8 cellular contexts compared by ENCODE assay signal in genomic region chrX:49309401-49309981, GRCh38. TPM values are rescaled to one million over a fixed set of nuclear protein-coding genes. Genes with fewer than 3 reads are reported as not detected.
DNase-seq lines count a peak whose midpoint lies in the region; ATAC-seq and TF ChIP-seq lines count a peak whose summit lies in the region.

No MANE protein-coding gene starts in this region.

- H3K9me3 ChIP-seq in ovary: no peaks in the 10 kb centered on the region

- H3K36me3 ChIP-seq in ovary: no peaks in the 10 kb centered on the region

- peak overlapping the region; percentile 48 to 75 for H3K27ac ChIP-seq in ovary

- peak; percentile 59 for ATAC-seq in SK-N-SH treated with all-trans-retinoic acid at 6 μM for 48 hours
- ATAC-seq in GM19324 (IDR thresholded peaks at IDR 0.05; ENCODE audit: low FRiP score, unreplicated experiment): no peak
- ATAC-seq in HG03442 (IDR thresholded peaks at IDR 0.05; ENCODE audit: unreplicated experiment): no peak
- ATAC-seq in GM18867 (IDR thresholded peaks at IDR 0.05; ENCODE audit: unreplicated experiment): no peak

- no peak for TF ChIP-seq POLR2A in ovary (IDR thresholded peaks at IDR 0.05)

- H3K4me3 ChIP-seq in fibroblast of villous mesenchyme (ENCODE audit: low read depth, low read length): peak overlapping the region; percentile 42
- H3K4me3 ChIP-seq in ovary: peak overlapping the region; percentile 36

- TF ChIP-seq EP300 in ovary (IDR thresholded peaks at IDR 0.05): no peak

- 12 to 24% (median 16%) methylated on average over 8 of the region's 8 CpGs for WGBS in ovary, 3 donors

- no peak for TF ChIP-seq CTCF in fibroblast of villous mesenchyme (IDR thresholded peaks at IDR 0.05; ENCODE audit: insufficient read depth, low read depth, low read length)
- TF ChIP-seq CTCF in ovary (IDR thresholded peaks at IDR 0.05): no peak

- intact Hi-C loops in ovary (cut with DNase I): no loop called here

- H3K4me1 ChIP-seq in ovary (ENCODE audit: insufficient read depth): peaks cover 3% of the 10 kb centered on the region

- H3K27me3 ChIP-seq in ovary: no peaks in the 10 kb centered on the region

- peak; percentile 10 for DNase-seq in EL
- DNase-seq in fibroblast of villous mesenchyme (ENCODE audit: low read depth): peak; percentile 34
- DNase-seq in ovary: no peak
- DNase-seq in COLO829 (ENCODE audit: low spot score): no peak

TF ChIP-seq in SK-N-SH treated with all-trans-retinoic acid at 6 μM for 48 hours, 23 proteins besides CTCF, POLR2A, EP300 and RAD21:
- TF ChIP-seq ZFP30 (CRISPR knock-in tag; IDR thresholded peaks at IDR 0.05): no peak
- no peak for TF ChIP-seq SNAI2 (CRISPR knock-in tag; IDR thresholded peaks at IDR 0.05)

RNA-seq across cellular contexts. Expression of gene GAGE10, which starts 6.0 kb away (rescaled TPM):
- total RNA-seq in fibroblast of villous mesenchyme: not detected in 2 replicates
- total RNA-seq in ovary: not detected
- not detected for polyA plus RNA-seq in ovary

RNA-seq across cellular contexts. Expression of gene GAGE12J, which starts 12.3 kb away (rescaled TPM):
- total RNA-seq in fibroblast of villous mesenchyme: not detected in 2 replicates
- not detected for total RNA-seq in ovary
- polyA plus RNA-seq in ovary: not detected

RNA-seq across cellular contexts. Expression of gene GAGE13, which starts 21.9 kb away (rescaled TPM):
- not detected in 2 replicates for total RNA-seq in fibroblast of villous mesenchyme
- under 1 TPM in 1 of 7 donors, not detected in 6; 0.69 TPM for total RNA-seq in ovary
- not detected for polyA plus RNA-seq in ovary

RNA-seq across cellular contexts. Expression of gene PPP1R3F, which starts 39.9 kb away (rescaled TPM):
- 5.2 and 5.6 TPM in 2 replicates for total RNA-seq in fibroblast of villous mesenchyme
- 10 to 100 TPM in 5 of 7 donors, 1 to 10 TPM in 2; 8.3 to 16.1 (median 12.3) TPM for total RNA-seq in ovary
- 1 to 10 TPM; 1.7 to 5.5 TPM for polyA plus RNA-seq in ovary

RNA-seq across cellular contexts. Expression of gene FOXP3, which starts 45.0 kb away (rescaled TPM):
- under 0.01 TPM in 1 of 2 replicates, not detected in the other for total RNA-seq in fibroblast of villous mesenchyme
- under 1 TPM in 4 of 7 donors, not detected in 3; 0.10 to 0.60 (median 0.33) TPM for total RNA-seq in ovary
- polyA plus RNA-seq in ovary: under 1 TPM; 0.10 to 0.25 TPM

Comparison
In these comparisons a context has a peak if more than half of its experiments do, and no peak if none do; other contexts are left out.
1. DNase-seq: peak in EL (single experiment) and fibroblast of villous mesenchyme (single experiment); none in ovary (0 of 5) and COLO829 (single experiment).